Comparison of ENCODE assay signal across 1 cellular context in genomic region chr22:42214625-42215415, GRCh38.
TF ChIP-seq lines count a peak whose summit lies in the region.

No MANE protein-coding gene starts in this region.

TF ChIP-seq in WTC11, 78 proteins besides CTCF, POLR2A, EP300 and RAD21 (continued from another document):
- no peak for TF ChIP-seq ZNF281 (CRISPR knock-in tag; IDR thresholded peaks at IDR 0.05)
- TF ChIP-seq ARID4B (CRISPR knock-in tag; IDR thresholded peaks at IDR 0.05; ENCODE audit: borderline replicate concordance), result no peak
- no peak for TF ChIP-seq SMAD4 (CRISPR knock-in tag; IDR thresholded peaks at IDR 0.05)
- TF ChIP-seq, protein P1, sequence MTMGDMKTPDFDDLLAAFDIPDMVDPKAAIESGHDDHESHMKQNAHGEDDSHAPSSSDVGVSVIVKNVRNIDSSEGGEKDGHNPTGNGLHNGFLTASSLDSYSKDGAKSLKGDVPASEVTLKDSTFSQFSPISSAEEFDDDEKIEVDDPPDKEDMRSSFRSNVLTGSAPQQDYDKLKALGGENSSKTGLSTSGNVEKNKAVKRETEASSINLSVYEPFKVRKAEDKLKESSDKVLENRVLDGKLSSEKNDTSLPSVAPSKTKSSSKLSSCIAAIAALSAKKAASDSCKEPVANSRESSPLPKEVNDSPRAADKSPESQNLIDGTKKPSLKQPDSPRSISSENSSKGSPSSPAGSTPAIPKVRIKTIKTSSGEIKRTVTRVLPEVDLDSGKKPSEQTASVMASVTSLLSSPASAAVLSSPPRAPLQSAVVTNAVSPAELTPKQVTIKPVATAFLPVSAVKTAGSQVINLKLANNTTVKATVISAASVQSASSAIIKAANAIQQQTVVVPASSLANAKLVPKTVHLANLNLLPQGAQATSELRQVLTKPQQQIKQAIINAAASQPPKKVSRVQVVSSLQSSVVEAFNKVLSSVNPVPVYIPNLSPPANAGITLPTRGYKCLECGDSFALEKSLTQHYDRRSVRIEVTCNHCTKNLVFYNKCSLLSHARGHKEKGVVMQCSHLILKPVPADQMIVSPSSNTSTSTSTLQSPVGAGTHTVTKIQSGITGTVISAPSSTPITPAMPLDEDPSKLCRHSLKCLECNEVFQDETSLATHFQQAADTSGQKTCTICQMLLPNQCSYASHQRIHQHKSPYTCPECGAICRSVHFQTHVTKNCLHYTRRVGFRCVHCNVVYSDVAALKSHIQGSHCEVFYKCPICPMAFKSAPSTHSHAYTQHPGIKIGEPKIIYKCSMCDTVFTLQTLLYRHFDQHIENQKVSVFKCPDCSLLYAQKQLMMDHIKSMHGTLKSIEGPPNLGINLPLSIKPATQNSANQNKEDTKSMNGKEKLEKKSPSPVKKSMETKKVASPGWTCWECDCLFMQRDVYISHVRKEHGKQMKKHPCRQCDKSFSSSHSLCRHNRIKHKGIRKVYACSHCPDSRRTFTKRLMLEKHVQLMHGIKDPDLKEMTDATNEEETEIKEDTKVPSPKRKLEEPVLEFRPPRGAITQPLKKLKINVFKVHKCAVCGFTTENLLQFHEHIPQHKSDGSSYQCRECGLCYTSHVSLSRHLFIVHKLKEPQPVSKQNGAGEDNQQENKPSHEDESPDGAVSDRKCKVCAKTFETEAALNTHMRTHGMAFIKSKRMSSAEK (CRISPR knock-in tag; IDR thresholded peaks at IDR 0.05; ENCODE audit: borderline replicate concordance), result no peak
- no peak for TF ChIP-seq MYBL2 (CRISPR knock-in tag; IDR thresholded peaks at IDR 0.05)
- no peak for TF ChIP-seq ELF4 (CRISPR knock-in tag; IDR thresholded peaks at IDR 0.05; ENCODE audit: low read depth)
- no peak for TF ChIP-seq JUN (CRISPR knock-in tag; IDR thresholded peaks at IDR 0.05)
- no peak for TF ChIP-seq USF2 (CRISPR knock-in tag; IDR thresholded peaks at IDR 0.05)
- TF ChIP-seq, protein P2, sequence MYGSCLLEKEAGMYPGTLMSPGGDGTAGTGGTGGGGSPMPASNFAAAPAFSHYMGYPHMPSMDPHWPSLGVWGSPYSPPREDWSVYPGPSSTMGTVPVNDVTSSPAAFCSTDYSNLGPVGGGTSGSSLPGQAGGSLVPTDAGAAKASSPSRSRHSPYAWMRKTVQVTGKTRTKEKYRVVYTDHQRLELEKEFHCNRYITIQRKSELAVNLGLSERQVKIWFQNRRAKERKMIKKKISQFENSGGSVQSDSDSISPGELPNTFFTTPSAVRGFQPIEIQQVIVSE (CRISPR knock-in tag; IDR thresholded peaks at IDR 0.05; ENCODE audit: borderline replicate concordance), result no peak
- no peak for TF ChIP-seq NR3C1 (CRISPR knock-in tag; conservative IDR thresholded peaks at IDR 0.05; ENCODE audit: low read depth)
- no peak for TF ChIP-seq TP53 (CRISPR knock-in tag; IDR thresholded peaks at IDR 0.05)
TF ChIP-seq in WTC11: peak in this region for 0.
